1 cellular context compared by ENCODE assay signal in the genomic region with DNA sequence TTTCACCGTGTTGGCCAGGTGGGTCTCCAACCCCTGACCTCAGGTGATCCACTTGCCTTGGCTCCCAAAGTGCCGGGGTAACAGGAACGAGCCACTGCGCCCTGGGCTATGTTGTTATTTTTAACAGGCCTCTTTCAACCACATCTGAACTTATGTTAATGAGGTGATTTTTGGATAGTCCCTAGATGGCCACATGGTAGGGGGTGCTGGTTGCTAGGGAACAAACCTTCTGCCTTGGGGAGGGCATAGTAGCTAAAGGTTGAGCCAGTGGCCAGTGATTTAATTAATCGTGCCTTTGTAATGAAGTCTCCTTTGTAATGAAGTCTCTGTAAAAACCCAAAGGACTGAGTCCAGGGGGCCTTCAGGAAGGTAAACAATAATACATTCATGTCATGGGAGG.
TF ChIP-seq lines count a peak whose summit lies in the region.

No MANE protein-coding gene starts in this region.

TF ChIP-seq in HepG2, 621 proteins besides CTCF, POLR2A, EP300 and RAD21:
- no peak for TF ChIP-seq AKAP8 (CRISPR knock-in tag; IDR thresholded peaks at IDR 0.05)
- TF ChIP-seq, protein P1, sequence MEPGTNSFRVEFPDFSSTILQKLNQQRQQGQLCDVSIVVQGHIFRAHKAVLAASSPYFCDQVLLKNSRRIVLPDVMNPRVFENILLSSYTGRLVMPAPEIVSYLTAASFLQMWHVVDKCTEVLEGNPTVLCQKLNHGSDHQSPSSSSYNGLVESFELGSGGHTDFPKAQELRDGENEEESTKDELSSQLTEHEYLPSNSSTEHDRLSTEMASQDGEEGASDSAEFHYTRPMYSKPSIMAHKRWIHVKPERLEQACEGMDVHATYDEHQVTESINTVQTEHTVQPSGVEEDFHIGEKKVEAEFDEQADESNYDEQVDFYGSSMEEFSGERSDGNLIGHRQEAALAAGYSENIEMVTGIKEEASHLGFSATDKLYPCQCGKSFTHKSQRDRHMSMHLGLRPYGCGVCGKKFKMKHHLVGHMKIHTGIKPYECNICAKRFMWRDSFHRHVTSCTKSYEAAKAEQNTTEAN (CRISPR knock-in tag; conservative IDR thresholded peaks at IDR 0.05): no peak
- TF ChIP-seq KLF6 (CRISPR knock-in tag; IDR thresholded peaks at IDR 0.05): no peak
- TF ChIP-seq ZNF30 (CRISPR knock-in tag; IDR thresholded peaks at IDR 0.05): no peak
- no peak for TF ChIP-seq KAT2B (IDR thresholded peaks at IDR 0.05; ENCODE audit: borderline replicate concordance, low read depth, low read length)
- TF ChIP-seq, protein P2, sequence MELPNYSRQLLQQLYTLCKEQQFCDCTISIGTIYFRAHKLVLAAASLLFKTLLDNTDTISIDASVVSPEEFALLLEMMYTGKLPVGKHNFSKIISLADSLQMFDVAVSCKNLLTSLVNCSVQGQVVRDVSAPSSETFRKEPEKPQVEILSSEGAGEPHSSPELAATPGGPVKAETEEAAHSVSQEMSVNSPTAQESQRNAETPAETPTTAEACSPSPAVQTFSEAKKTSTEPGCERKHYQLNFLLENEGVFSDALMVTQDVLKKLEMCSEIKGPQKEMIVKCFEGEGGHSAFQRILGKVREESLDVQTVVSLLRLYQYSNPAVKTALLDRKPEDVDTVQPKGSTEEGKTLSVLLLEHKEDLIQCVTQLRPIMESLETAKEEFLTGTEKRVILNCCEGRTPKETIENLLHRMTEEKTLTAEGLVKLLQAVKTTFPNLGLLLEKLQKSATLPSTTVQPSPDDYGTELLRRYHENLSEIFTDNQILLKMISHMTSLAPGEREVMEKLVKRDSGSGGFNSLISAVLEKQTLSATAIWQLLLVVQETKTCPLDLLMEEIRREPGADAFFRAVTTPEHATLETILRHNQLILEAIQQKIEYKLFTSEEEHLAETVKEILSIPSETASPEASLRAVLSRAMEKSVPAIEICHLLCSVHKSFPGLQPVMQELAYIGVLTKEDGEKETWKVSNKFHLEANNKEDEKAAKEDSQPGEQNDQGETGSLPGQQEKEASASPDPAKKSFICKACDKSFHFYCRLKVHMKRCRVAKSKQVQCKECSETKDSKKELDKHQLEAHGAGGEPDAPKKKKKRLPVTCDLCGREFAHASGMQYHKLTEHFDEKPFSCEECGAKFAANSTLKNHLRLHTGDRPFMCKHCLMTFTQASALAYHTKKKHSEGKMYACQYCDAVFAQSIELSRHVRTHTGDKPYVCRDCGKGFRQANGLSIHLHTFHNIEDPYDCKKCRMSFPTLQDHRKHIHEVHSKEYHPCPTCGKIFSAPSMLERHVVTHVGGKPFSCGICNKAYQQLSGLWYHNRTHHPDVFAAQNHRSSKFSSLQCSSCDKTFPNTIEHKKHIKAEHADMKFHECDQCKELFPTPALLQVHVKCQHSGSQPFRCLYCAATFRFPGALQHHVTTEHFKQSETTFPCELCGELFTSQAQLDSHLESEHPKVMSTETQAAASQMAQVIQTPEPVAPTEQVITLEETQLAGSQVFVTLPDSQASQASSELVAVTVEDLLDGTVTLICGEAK (IDR thresholded peaks at IDR 0.05): no peak
- TF ChIP-seq, protein P2 (CRISPR knock-in tag; IDR thresholded peaks at IDR 0.05): no peak
- TF ChIP-seq GATA4 (IDR thresholded peaks at IDR 0.05; ENCODE audit: borderline replicate concordance, low read depth): no peak
- TF ChIP-seq, protein P3, sequence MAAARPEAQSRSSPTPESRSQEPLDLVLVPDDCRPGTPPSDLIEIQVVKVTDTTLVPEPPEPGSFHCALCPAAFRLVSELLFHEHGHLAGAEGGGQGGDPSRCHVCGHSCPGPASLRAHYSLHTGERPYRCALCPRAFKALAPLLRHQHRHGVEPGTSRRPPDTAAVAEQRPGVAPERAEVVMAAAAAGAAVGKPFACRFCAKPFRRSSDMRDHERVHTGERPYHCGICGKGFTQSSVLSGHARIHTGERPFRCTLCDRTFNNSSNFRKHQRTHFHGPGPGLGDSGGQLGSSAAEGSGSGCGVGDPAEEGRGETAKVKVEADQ (CRISPR knock-in tag; IDR thresholded peaks at IDR 0.05; ENCODE audit: borderline replicate concordance): no peak
- TF ChIP-seq ZNF207 (IDR thresholded peaks at IDR 0.05; ENCODE audit: borderline replicate concordance): no peak
- TF ChIP-seq, protein P4, sequence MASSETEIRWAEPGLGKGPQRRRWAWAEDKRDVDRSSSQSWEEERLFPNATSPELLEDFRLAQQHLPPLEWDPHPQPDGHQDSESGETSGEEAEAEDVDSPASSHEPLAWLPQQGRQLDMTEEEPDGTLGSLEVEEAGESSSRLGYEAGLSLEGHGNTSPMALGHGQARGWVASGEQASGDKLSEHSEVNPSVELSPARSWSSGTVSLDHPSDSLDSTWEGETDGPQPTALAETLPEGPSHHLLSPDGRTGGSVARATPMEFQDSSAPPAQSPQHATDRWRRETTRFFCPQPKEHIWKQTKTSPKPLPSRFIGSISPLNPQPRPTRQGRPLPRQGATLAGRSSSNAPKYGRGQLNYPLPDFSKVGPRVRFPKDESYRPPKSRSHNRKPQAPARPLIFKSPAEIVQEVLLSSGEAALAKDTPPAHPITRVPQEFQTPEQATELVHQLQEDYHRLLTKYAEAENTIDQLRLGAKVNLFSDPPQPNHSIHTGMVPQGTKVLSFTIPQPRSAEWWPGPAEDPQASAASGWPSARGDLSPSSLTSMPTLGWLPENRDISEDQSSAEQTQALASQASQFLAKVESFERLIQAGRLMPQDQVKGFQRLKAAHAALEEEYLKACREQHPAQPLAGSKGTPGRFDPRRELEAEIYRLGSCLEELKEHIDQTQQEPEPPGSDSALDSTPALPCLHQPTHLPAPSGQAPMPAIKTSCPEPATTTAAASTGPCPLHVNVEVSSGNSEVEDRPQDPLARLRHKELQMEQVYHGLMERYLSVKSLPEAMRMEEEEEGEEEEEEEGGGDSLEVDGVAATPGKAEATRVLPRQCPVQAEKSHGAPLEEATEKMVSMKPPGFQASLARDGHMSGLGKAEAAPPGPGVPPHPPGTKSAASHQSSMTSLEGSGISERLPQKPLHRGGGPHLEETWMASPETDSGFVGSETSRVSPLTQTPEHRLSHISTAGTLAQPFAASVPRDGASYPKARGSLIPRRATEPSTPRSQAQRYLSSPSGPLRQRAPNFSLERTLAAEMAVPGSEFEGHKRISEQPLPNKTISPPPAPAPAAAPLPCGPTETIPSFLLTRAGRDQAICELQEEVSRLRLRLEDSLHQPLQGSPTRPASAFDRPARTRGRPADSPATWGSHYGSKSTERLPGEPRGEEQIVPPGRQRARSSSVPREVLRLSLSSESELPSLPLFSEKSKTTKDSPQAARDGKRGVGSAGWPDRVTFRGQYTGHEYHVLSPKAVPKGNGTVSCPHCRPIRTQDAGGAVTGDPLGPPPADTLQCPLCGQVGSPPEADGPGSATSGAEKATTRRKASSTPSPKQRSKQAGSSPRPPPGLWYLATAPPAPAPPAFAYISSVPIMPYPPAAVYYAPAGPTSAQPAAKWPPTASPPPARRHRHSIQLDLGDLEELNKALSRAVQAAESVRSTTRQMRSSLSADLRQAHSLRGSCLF (CRISPR knock-in tag; IDR thresholded peaks at IDR 0.05; ENCODE audit: borderline replicate concordance): no peak
- no peak for TF ChIP-seq ZNF720 (CRISPR knock-in tag; IDR thresholded peaks at IDR 0.05)
